Comparison of ENCODE assay signal across 1 cellular context in the genomic region with DNA sequence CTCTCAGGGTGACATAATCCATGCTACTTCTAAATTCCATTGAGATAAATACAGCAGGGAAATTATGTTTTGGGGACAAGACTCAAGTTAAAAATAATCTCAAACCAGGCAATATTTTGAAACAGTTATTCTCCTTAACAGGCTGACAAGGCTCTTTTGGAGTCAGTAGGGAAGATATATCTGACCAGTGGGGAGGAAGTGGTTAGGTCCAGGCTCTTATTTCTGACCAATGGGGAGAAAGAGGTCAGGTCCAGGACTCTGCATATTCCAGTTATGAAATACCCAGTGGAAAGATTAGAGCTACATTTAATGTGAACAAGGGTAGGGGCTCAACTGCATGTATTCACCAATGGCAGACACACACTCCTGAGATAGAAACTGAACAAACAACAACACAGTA.
TF ChIP-seq lines count a peak whose summit lies in the region.

No MANE protein-coding gene starts in this region.

TF ChIP-seq in GM12878, 131 proteins besides CTCF, POLR2A, EP300 and RAD21 (continued from another document):
- TF ChIP-seq, protein P1, sequence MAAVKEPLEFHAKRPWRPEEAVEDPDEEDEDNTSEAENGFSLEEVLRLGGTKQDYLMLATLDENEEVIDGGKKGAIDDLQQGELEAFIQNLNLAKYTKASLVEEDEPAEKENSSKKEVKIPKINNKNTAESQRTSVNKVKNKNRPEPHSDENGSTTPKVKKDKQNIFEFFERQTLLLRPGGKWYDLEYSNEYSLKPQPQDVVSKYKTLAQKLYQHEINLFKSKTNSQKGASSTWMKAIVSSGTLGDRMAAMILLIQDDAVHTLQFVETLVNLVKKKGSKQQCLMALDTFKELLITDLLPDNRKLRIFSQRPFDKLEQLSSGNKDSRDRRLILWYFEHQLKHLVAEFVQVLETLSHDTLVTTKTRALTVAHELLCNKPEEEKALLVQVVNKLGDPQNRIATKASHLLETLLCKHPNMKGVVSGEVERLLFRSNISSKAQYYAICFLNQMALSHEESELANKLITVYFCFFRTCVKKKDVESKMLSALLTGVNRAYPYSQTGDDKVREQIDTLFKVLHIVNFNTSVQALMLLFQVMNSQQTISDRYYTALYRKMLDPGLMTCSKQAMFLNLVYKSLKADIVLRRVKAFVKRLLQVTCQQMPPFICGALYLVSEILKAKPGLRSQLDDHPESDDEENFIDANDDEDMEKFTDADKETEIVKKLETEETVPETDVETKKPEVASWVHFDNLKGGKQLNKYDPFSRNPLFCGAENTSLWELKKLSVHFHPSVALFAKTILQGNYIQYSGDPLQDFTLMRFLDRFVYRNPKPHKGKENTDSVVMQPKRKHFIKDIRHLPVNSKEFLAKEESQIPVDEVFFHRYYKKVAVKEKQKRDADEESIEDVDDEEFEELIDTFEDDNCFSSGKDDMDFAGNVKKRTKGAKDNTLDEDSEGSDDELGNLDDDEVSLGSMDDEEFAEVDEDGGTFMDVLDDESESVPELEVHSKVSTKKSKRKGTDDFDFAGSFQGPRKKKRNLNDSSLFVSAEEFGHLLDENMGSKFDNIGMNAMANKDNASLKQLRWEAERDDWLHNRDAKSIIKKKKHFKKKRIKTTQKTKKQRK (IDR thresholded peaks at IDR 0.05; ENCODE audit: low read depth, low read length) = no peak
- TF ChIP-seq PML (IDR thresholded peaks at IDR 0.05; ENCODE audit: low read length) (0 out of 2 replicates have a peak, but pooled peaks have one; percentile 28), LARP7 (IDR thresholded peaks at IDR 0.05) (no peak), SPI1 (IDR thresholded peaks at IDR 0.05; ENCODE audit: borderline replicate concordance, insufficient read depth, low read depth, low read length) (peak; percentile 62)
- TF ChIP-seq, protein P2, sequence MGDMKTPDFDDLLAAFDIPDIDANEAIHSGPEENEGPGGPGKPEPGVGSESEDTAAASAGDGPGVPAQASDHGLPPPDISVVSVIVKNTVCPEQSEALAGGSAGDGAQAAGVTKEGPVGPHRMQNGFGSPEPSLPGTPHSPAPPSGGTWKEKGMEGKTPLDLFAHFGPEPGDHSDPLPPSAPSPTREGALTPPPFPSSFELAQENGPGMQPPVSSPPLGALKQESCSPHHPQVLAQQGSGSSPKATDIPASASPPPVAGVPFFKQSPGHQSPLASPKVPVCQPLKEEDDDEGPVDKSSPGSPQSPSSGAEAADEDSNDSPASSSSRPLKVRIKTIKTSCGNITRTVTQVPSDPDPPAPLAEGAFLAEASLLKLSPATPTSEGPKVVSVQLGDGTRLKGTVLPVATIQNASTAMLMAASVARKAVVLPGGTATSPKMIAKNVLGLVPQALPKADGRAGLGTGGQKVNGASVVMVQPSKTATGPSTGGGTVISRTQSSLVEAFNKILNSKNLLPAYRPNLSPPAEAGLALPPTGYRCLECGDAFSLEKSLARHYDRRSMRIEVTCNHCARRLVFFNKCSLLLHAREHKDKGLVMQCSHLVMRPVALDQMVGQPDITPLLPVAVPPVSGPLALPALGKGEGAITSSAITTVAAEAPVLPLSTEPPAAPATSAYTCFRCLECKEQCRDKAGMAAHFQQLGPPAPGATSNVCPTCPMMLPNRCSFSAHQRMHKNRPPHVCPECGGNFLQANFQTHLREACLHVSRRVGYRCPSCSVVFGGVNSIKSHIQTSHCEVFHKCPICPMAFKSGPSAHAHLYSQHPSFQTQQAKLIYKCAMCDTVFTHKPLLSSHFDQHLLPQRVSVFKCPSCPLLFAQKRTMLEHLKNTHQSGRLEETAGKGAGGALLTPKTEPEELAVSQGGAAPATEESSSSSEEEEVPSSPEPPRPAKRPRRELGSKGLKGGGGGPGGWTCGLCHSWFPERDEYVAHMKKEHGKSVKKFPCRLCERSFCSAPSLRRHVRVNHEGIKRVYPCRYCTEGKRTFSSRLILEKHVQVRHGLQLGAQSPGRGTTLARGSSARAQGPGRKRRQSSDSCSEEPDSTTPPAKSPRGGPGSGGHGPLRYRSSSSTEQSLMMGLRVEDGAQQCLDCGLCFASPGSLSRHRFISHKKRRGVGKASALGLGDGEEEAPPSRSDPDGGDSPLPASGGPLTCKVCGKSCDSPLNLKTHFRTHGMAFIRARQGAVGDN (IDR thresholded peaks at IDR 0.05) = peak; percentile 11; the same call in 1 of the 2 replicates
TF ChIP-seq in GM12878: peak in this region for 5.
